ENCODE assay signal across 18 cellular contexts in genomic region chr1:201260236-201260591, GRCh38. TPM values are rescaled to one million over a fixed set of nuclear protein-coding genes. Genes with fewer than 3 reads are reported as not detected.
A peak's percentile ranks its signal among the peaks of the same experiment; 100 is the strongest.
DNase-seq lines count a peak whose midpoint lies in the region; ATAC-seq and TF ChIP-seq lines count a peak whose summit lies in the region.
"Had no signal": no experiment of that assay in that cellular context is flagged by ENCODE, and none has a peak within 500 bp of the region (broad histone marks: within the 10 kb centered on the region; RNA-seq: fewer than 3 reads in every experiment).

No MANE protein-coding gene starts in this region.

- H3K27me3 Mint-ChIP-seq in activated CD8-positive, alpha-beta T cell treated with anti-CD3 and anti-CD28 coated beads, Interleukin-2, amount 10 ng/mL, durations not matched to agents 7 days and 5 days (ENCODE audit: low read depth): peaks cover 8% of the 10 kb centered on the region
- H3K27me3 Mint-ChIP-seq in activated CD8-positive, alpha-beta T cell treated with anti-CD3 and anti-CD28 coated beads for 36 hours: peaks cover 16% of the 10 kb centered on the region

- H3K27ac Mint-ChIP-seq in activated CD8-positive, alpha-beta T cell treated with anti-CD3 and anti-CD28 coated beads, Interleukin-2, amount 10 ng/mL, durations not matched to agents 7 days and 5 days: no peak overlapping the region
- H3K27ac Mint-ChIP-seq in activated CD8-positive, alpha-beta T cell treated with anti-CD3 and anti-CD28 coated beads for 36 hours: no peak overlapping the region
- H3K27ac Mint-ChIP-seq: activated CD4-positive, alpha-beta memory T cell treated with anti-CD3 and anti-CD28 coated beads for 36 hours; IgD-negative memory B cell; memory B cell had no signal

- H3K9me3 Mint-ChIP-seq in activated CD8-positive, alpha-beta T cell treated with anti-CD3 and anti-CD28 coated beads, Interleukin-2, amount 10 ng/mL, durations not matched to agents 7 days and 5 days (ENCODE audit: insufficient read depth): no peaks in the 10 kb centered on the region
- H3K9me3 Mint-ChIP-seq in activated CD8-positive, alpha-beta T cell treated with anti-CD3 and anti-CD28 coated beads for 36 hours: no peaks in the 10 kb centered on the region
- H3K9me3 Mint-ChIP-seq: activated CD4-positive, alpha-beta memory T cell treated with anti-CD3 and anti-CD28 coated beads for 36 hours; central memory CD8-positive, alpha-beta T cell; IgD-negative memory B cell; memory B cell had no signal

- H3K4me1 ChIP-seq in upper lobe of right lung: peaks cover 7% of the 10 kb centered on the region

- peaks cover 2% of the 10 kb centered on the region for H3K4me1 Mint-ChIP-seq in activated CD8-positive, alpha-beta T cell treated with anti-CD3 and anti-CD28 coated beads, Interleukin-2, amount 10 ng/mL, durations not matched to agents 7 days and 5 days (ENCODE audit: low read depth)
- H3K4me1 Mint-ChIP-seq in activated CD8-positive, alpha-beta T cell treated with anti-CD3 and anti-CD28 coated beads for 36 hours (ENCODE audit: low read depth): no peaks in the 10 kb centered on the region
- H3K4me1 Mint-ChIP-seq: central memory CD8-positive, alpha-beta T cell; memory B cell had no signal

- peaks cover 14% of the 10 kb centered on the region for H3K27me3 ChIP-seq in upper lobe of right lung

- H3K4me3 Mint-ChIP-seq in activated CD8-positive, alpha-beta T cell treated with anti-CD3 and anti-CD28 coated beads, Interleukin-2, amount 10 ng/mL, durations not matched to agents 7 days and 5 days: no peak overlapping the region
- H3K4me3 Mint-ChIP-seq in activated CD8-positive, alpha-beta T cell treated with anti-CD3 and anti-CD28 coated beads for 36 hours: no peak overlapping the region
- H3K4me3 Mint-ChIP-seq: activated CD4-positive, alpha-beta memory T cell treated with anti-CD3 and anti-CD28 coated beads for 36 hours; central memory CD8-positive, alpha-beta T cell; IgD-negative memory B cell; memory B cell had no signal

- intact Hi-C loops in activated CD8-positive, alpha-beta T cell treated with anti-CD3 and anti-CD28 coated beads for 36 hours (cut with micrococcal nuclease): no loop called here
- intact Hi-C loops in left colon (cut with DNase I, micrococcal nuclease): no loop called here
- intact Hi-C loops in upper lobe of right lung (cut with DNase I): no loop called here

- H3K36me3 Mint-ChIP-seq in activated CD8-positive, alpha-beta T cell treated with anti-CD3 and anti-CD28 coated beads, Interleukin-2, amount 10 ng/mL, durations not matched to agents 7 days and 5 days (ENCODE audit: low read depth): no peaks in the 10 kb centered on the region
- no peaks in the 10 kb centered on the region for H3K36me3 Mint-ChIP-seq in activated CD8-positive, alpha-beta T cell treated with anti-CD3 and anti-CD28 coated beads for 36 hours (ENCODE audit: low read depth)
- H3K36me3 Mint-ChIP-seq: activated CD4-positive, alpha-beta memory T cell treated with anti-CD3 and anti-CD28 coated beads for 36 hours; IgD-negative memory B cell; memory B cell had no signal

- no peak for TF ChIP-seq CTCF in activated CD8-positive, alpha-beta T cell treated with anti-CD3 and anti-CD28 coated beads for 36 hours (IDR thresholded peaks at IDR 0.05)
- TF ChIP-seq CTCF in epithelial cell of proximal tubule (conservative IDR thresholded peaks at IDR 0.05; ENCODE audit: low read depth, low read length): no peak
- TF ChIP-seq CTCF in upper lobe of right lung (IDR thresholded peaks at IDR 0.05): no peak

- CTCF ChIA-PET in activated CD8-positive, alpha-beta T cell treated with anti-CD3 and anti-CD28 coated beads, Interleukin-2, amount 10 ng/mL, durations not matched to agents 7 days and 5 days (lab: Charles Lee): interaction anchor here (1.5 kb wide), 1 partner anchor 103 kb away, joined by 4 read pairs; no protein-coding TSS in a partner anchor
- CTCF ChIA-PET in activated CD8-positive, alpha-beta T cell treated with anti-CD3 and anti-CD28 coated beads for 36 hours (lab: Charles Lee): interaction anchor here (1.2 to 1.6 kb wide), 3 partner anchors 12 to 149 kb away, joined by 3 to 4 read pairs (median 4); no protein-coding TSS in a partner anchor

- no peaks in the 10 kb centered on the region for H3K36me3 ChIP-seq in upper lobe of right lung

- ATAC-seq in activated CD8-positive, alpha-beta T cell treated with anti-CD3 and anti-CD28 coated beads, Interleukin-2, amount 10 ng/mL, durations not matched to agents 7 days and 5 days: no peak
- ATAC-seq in activated CD8-positive, alpha-beta T cell treated with anti-CD3 and anti-CD28 coated beads for 36 hours: no peak
- ATAC-seq in left colon (peak; percentile 43), upper lobe of right lung (peak; percentile 22), HG03457 (IDR thresholded peaks at IDR 0.05; ENCODE audit: unreplicated experiment) (no peak)
- ATAC-seq: GM12878 had no signal

- no peaks in the 10 kb centered on the region for H3K9me3 ChIP-seq in upper lobe of right lung

- POLR2A ChIA-PET in activated CD8-positive, alpha-beta T cell treated with anti-CD3 and anti-CD28 coated beads, Interleukin-2, amount 10 ng/mL, durations not matched to agents 7 days and 5 days (lab: Charles Lee): no interaction called here
- POLR2A ChIA-PET in activated CD8-positive, alpha-beta T cell treated with anti-CD3 and anti-CD28 coated beads for 36 hours (lab: Charles Lee): no interaction called here

- no peak overlapping the region for H3K27ac ChIP-seq in upper lobe of right lung

- H3K4me3 ChIP-seq in epithelial cell of proximal tubule (ENCODE audit: low read depth, low read length): peak overlapping the region; percentile 47
- H3K4me3 ChIP-seq in upper lobe of right lung: no peak overlapping the region
- H3K4me3 ChIP-seq: GM12878 had no signal

- peak; percentile 12 for DNase-seq in activated CD8-positive, alpha-beta T cell treated with anti-CD3 and anti-CD28 coated beads, Interleukin-2, amount 10 ng/mL, durations not matched to agents 7 days and 5 days
- DNase-seq in activated CD8-positive, alpha-beta T cell treated with anti-CD3 and anti-CD28 coated beads for 36 hours: no peak
- no peak for DNase-seq in epithelial cell of proximal tubule (ENCODE audit: low read depth)
- DNase-seq in left colon: no peak
- no peak for DNase-seq in upper lobe of right lung
- no peak for DNase-seq in activated CD4-positive, alpha-beta T cell treated with anti-CD3 and anti-CD28 coated beads, Interleukin-2, amount 50 U/mL, for 48 hours
- no peak for DNase-seq in effector CD4-positive, alpha-beta T cell
- DNase-seq: ACHN; activated CD4-positive, alpha-beta memory T cell treated with anti-CD3 and anti-CD28 coated beads for 36 hours; activated naive CD4-positive, alpha-beta T cell; NCI-H1417 treated with DMSO at 0.1 percent for 48 hours; NCI-H82 had no signal

RNA-seq across cellular contexts. Expression of gene PKP1, which starts 23.1 kb away (rescaled TPM):
- not detected for total RNA-seq in activated CD8-positive, alpha-beta T cell treated with anti-CD3 and anti-CD28 coated beads, Interleukin-2, amount 10 ng/mL, durations not matched to agents 7 days and 5 days
- total RNA-seq in activated CD8-positive, alpha-beta T cell treated with anti-CD3 and anti-CD28 coated beads for 36 hours: not detected
- total RNA-seq in epithelial cell of proximal tubule (1.5 and 2.8 TPM in 2 replicates), left colon (under 1 TPM; 0.18 to 0.42 TPM), upper lobe of right lung (0.69 TPM)
- total RNA-seq: activated CD4-positive, alpha-beta memory T cell treated with anti-CD3 and anti-CD28 coated beads for 36 hours; GM12878; T-helper 1 cell treated with Interleukin-12 subunit alpha and Interleukin-12 subunit beta and Interleukin-4 antibody, amounts not matched to agents 30 ng/mL and 1 ng/mL, for 36 hours had no signal

Comparison
In these comparisons a context has a peak if more than half of its experiments do, and no peak if none do; other contexts are left out.
1. ATAC-seq: peak in left colon (single experiment) and upper lobe of right lung (single experiment); none in activated CD8-positive, alpha-beta T cell treated with anti-CD3 and anti-CD28 coated beads, Interleukin-2, amount 10 ng/mL, durations not matched to agents 7 days and 5 days (single experiment), activated CD8-positive, alpha-beta T cell treated with anti-CD3 and anti-CD28 coated beads for 36 hours (single experiment) and HG03457 (single experiment).